19 cellular contexts compared by ENCODE assay signal in genomic region chr2:177721815-177722552, GRCh38.
DNase-seq lines count a peak whose midpoint lies in the region; ATAC-seq, FAIRE-seq and TF ChIP-seq lines count a peak whose summit lies in the region.
"Had no signal": no experiment of that assay in that cellular context is flagged by ENCODE, and none has a peak within 500 bp of the region (broad histone marks: within the 10 kb centered on the region; RNA-seq: fewer than 3 reads in every experiment).

No MANE protein-coding gene starts in this region.

- 32 to 60% (median 44%) methylated on average over 11 of the region's 11 CpGs for WGBS in psoas muscle, 3 donors
- 80 to 83% methylated on average over 11 of the region's 11 CpGs for WGBS in lower leg skin, 2 donors

- no peak overlapping the region for H3K9ac ChIP-seq in kidney (ENCODE audit: low read length in 2 of 2)

- H3K27me3 ChIP-seq in psoas muscle (ENCODE audit: insufficient read depth in 3 of 3, low read length in 2 of 3): no peaks in the 10 kb centered on the region
- H3K27me3 ChIP-seq: Peyer's patch had no signal

- H3K27ac ChIP-seq in psoas muscle: no peak overlapping the region
- H3K27ac ChIP-seq in kidney (ENCODE audit: low read depth in 2 of 2, low read length in 2 of 2): no peak overlapping the region
- H3K27ac ChIP-seq: Peyer's patch had no signal

- no peak for TF ChIP-seq CTCF in psoas muscle (IDR thresholded peaks at IDR 0.05)
- TF ChIP-seq CTCF in kidney (IDR thresholded peaks at IDR 0.05; ENCODE audit: borderline replicate concordance, extremely low read depth, insufficient read depth): no peak
- no peak for TF ChIP-seq CTCF in lower leg skin (IDR thresholded peaks at IDR 0.05)

- no peaks in the 10 kb centered on the region for H3K4me1 ChIP-seq in psoas muscle
- H3K4me1 ChIP-seq in kidney (ENCODE audit: control insufficient read depth in 1 of 2, insufficient read depth in 1 of 2, low read depth in 1 of 2, low read length in 2 of 2): peaks cover 3 to 4% of the 10 kb centered on the region in 2 donors
- H3K4me1 ChIP-seq: Peyer's patch had no signal

- no peak for TF ChIP-seq POLR2A in lower leg skin (IDR thresholded peaks at IDR 0.05)

- peak overlapping the region; percentile 13 for H3K4me3 ChIP-seq in psoas muscle
- H3K4me3 ChIP-seq in kidney (ENCODE audit: low read length in 2 of 2): no peak overlapping the region
- H3K4me3 ChIP-seq in lower leg skin (ENCODE audit: low read depth, poor library complexity, severe bottlenecking): no peak overlapping the region
- H3K4me3 ChIP-seq: GM23338, Peyer's patch had no signal

- in situ Hi-C loops in G401 (cut with HindIII; ENCODE audit: low sequenced_read_pairs): no loop called here

- intact Hi-C loops in psoas muscle (cut with DNase I): loop anchor here (5.0 to 10.0 kb wide), 3 partner anchors 97 to 557 kb away; no protein-coding TSS in a partner anchor
- intact Hi-C loops in kidney (cut with DNase I): loop anchor here (10.0 kb wide), 1 partner anchor 387 kb away; no protein-coding TSS in a partner anchor
- intact Hi-C loops in lower leg skin (cut with DNase I; ENCODE audit: low total_unique reads): no loop called here

- H3K36me3 ChIP-seq in psoas muscle (ENCODE audit: insufficient read depth in 1 of 2, low read depth in 1 of 2) (peaks cover 0 to 2% of the 10 kb centered on the region in 2 donors), kidney (ENCODE audit: control insufficient read depth in 1 of 2, insufficient read depth in 2 of 2, low read length in 2 of 2) (no peaks in the 10 kb centered on the region)
- H3K36me3 ChIP-seq: Peyer's patch had no signal

- H3K9me3 ChIP-seq in psoas muscle (no peaks in the 10 kb centered on the region), kidney (ENCODE audit: control insufficient read depth in 1 of 2, low read length in 2 of 2) (no peaks in the 10 kb centered on the region)
- H3K9me3 ChIP-seq: Peyer's patch had no signal

- DNase-seq in G401 (ENCODE audit: low spot score) (peak; percentile 41), NCI-H146 (lab: John Stamatoyannopoulos, UW) (peak; percentile 37), cerebellar cortex (ENCODE audit: low spot score) (peak; percentile 69), psoas muscle (no peak), kidney (no peak), hippocampal formation (lab: John Stamatoyannopoulos, UW) (no peak), lower leg skin (ENCODE audit: low spot score in 2 of 2) (no peak)
- DNase-seq: CD4-positive, CD25-positive, alpha-beta regulatory T cell; DND-41; HCEC 1CT; NCI-H1105 treated with DMSO at 0.1 percent for 48 hours; NCI-H187 treated with DMSO at 0.1 percent for 48 hours; NCI-H524 treated with DMSO at 0.1 percent for 48 hours; Peyer's patch had no signal

- peak in 2 of 4 donors; percentile 31 to 50 for ATAC-seq in psoas muscle
- ATAC-seq: GM23338, Right ventricle myocardium inferior had no signal

- FAIRE-seq in kidney (lab: Jason Lieb, UNC): no peak
- FAIRE-seq: GM12892, GM18507, HTR-8/SVneo had no signal

Comparison
In these comparisons a context has a peak if more than half of its experiments do, and no peak if none do; other contexts are left out.
1. DNase-seq: peak in G401 (single experiment), NCI-H146 (single experiment) and cerebellar cortex (single experiment); none in psoas muscle (0 of 2), kidney (single experiment), hippocampal formation (0 of 2) and lower leg skin (0 of 2).